In genomic region chr10:1367938-1368697, GRCh38 we compare ENCODE assay signal across 1 cellular context.
TF ChIP-seq lines count a peak whose summit lies in the region.

No MANE protein-coding gene starts in this region.

TF ChIP-seq in GM23338, 12 proteins besides CTCF, POLR2A, EP300 and RAD21 (continued from another document):
- TF ChIP-seq ZNF462 (CRISPR knock-in tag; IDR thresholded peaks at IDR 0.05) (no peak), ZNF114 (CRISPR knock-in tag; IDR thresholded peaks at IDR 0.05) (no peak), JUNB (IDR thresholded peaks at IDR 0.05; ENCODE audit: unreplicated experiment) (no peak), EZH2 (IDR thresholded peaks at IDR 0.05; ENCODE audit: low read depth, unreplicated experiment) (no peak), REST (IDR thresholded peaks at IDR 0.05; ENCODE audit: unreplicated experiment) (no peak), POLR2AphosphoS5 (IDR thresholded peaks at IDR 0.05; ENCODE audit: low read depth) (no peak), ZNF331 (CRISPR knock-in tag; IDR thresholded peaks at IDR 0.05; ENCODE audit: low read depth) (no peak), STAT1 (IDR thresholded peaks at IDR 0.05; ENCODE audit: unreplicated experiment) (no peak), EZH2phosphoT487 (IDR thresholded peaks at IDR 0.05; ENCODE audit: unreplicated experiment) (no peak)
